16 cellular contexts compared by ENCODE assay signal in genomic region chr2:222315443-222316121, GRCh38. TPM values are rescaled to one million over a fixed set of nuclear protein-coding genes. Genes with fewer than 3 reads are reported as not detected.
DNase-seq lines count a peak whose midpoint lies in the region; ATAC-seq, FAIRE-seq and TF ChIP-seq lines count a peak whose summit lies in the region.
"Had no signal": no experiment of that assay in that cellular context is flagged by ENCODE, and none has a peak within 500 bp of the region (broad histone marks: within the 10 kb centered on the region; RNA-seq: fewer than 3 reads in every experiment).

No MANE protein-coding gene starts in this region.

- H2BK15ac ChIP-seq in H1 (ENCODE audit: low read length), result no peak overlapping the region

- H3K23ac ChIP-seq in H1 (ENCODE audit: insufficient read length), result no peak overlapping the region

- no peak overlapping the region for H3K4me3 Mint-ChIP-seq in MCF 10A (ENCODE audit: unreplicated experiment)
- H3K4me3 Mint-ChIP-seq in activated T-cell treated with anti-CD3 and anti-CD28 coated beads, Interleukin-2, amount 50 U/mL, for 24 hours, result no peak overlapping the region
- H3K4me3 Mint-ChIP-seq: brain had no signal

- H3K9ac ChIP-seq in Loucy (ENCODE audit: low read depth, low read length, poor library complexity, severe bottlenecking), result no peak overlapping the region
- no peak overlapping the region for H3K9ac ChIP-seq in H1 (replicated peaks in 1 of 4; ENCODE audit: extremely low read depth in 1 of 4, low read depth in 3 of 4, low read length in 3 of 4)

- H3K36me3 Mint-ChIP-seq in MCF 10A (ENCODE audit: insufficient read depth, unreplicated experiment), result no peaks in the 10 kb centered on the region
- no peaks in the 10 kb centered on the region for H3K36me3 Mint-ChIP-seq in activated T-cell treated with anti-CD3 and anti-CD28 coated beads, Interleukin-2, amount 50 U/mL, for 24 hours (ENCODE audit: low read depth)
- H3K36me3 Mint-ChIP-seq: brain had no signal

- peaks cover 17% of the 10 kb centered on the region for H3K23me2 ChIP-seq in H1 (ENCODE audit: low read depth, low read length)

- H3K9me3 ChIP-seq in breast epithelium, result peaks cover 0 to 4% of the 10 kb centered on the region in 2 donors
- no peaks in the 10 kb centered on the region for H3K9me3 ChIP-seq in Loucy (ENCODE audit: insufficient read depth, low read depth, low read length)
- H3K9me3 ChIP-seq in H1 (ENCODE audit: insufficient read depth in 2 of 2, low read depth in 1 of 2, low read length in 1 of 2), result no peaks in the 10 kb centered on the region
- H3K9me3 ChIP-seq: heart right ventricle, prostate gland, transverse colon had no signal

- H3K18ac ChIP-seq in H1 (ENCODE audit: extremely low read depth, low read length), result no peak overlapping the region

- H2BK5ac ChIP-seq in H1 (ENCODE audit: low read depth, low read length), result no peak overlapping the region

- H4K5ac ChIP-seq in H1 (ENCODE audit: insufficient read length, low read depth, low read length), result no peak overlapping the region

- no peaks in the 10 kb centered on the region for H3K36me3 ChIP-seq in breast epithelium
- H3K36me3 ChIP-seq in Loucy (ENCODE audit: insufficient read depth, low read length), result no peaks in the 10 kb centered on the region
- H3K36me3 ChIP-seq in H1 (ENCODE audit: control insufficient read depth in 2 of 4, insufficient read depth in 4 of 4, low read length in 3 of 4), result no peaks in the 10 kb centered on the region; a peak in 1 of 8 replicates
- H3K36me3 ChIP-seq: heart right ventricle, prostate gland, transverse colon had no signal

- no peaks in the 10 kb centered on the region for H3K79me1 ChIP-seq in H1 (ENCODE audit: low read depth, low read length)

- peaks cover 44% of the 10 kb centered on the region for H3K27me3 Mint-ChIP-seq in MCF 10A (ENCODE audit: insufficient read depth, unreplicated experiment)
- peaks cover 82% of the 10 kb centered on the region for H3K27me3 Mint-ChIP-seq in activated T-cell treated with anti-CD3 and anti-CD28 coated beads, Interleukin-2, amount 50 U/mL, for 24 hours

- H3K14ac ChIP-seq in H1 (ENCODE audit: insufficient read length), result no peak overlapping the region

- DNase-seq in MCF 10A (ENCODE audit: unreplicated experiment) (peak; percentile 14), breast epithelium (ENCODE audit: low spot score in 2 of 2) (no peak), H1 (ENCODE audit: low read depth in 1 of 2, low spot score in 2 of 2) (peak in 1 of 2 experiments; percentile 51)
- DNase-seq in stimulated activated CD4-positive, alpha-beta T cell treated with anti-CD3 and anti-CD28 coated beads, Interleukin-1b, Interleukin-23, amount 100 ng/mL, for 48 hours, result no peak
- DNase-seq in activated T-cell treated with anti-CD3 and anti-CD28 coated beads, Interleukin-2, amount 50 U/mL, for 24 hours, result no peak
- DNase-seq: heart right ventricle, NCI-H524, SHP77 treated with DMSO at 0.1 percent for 48 hours, transverse colon had no signal

- ATAC-seq in HG03280 (IDR thresholded peaks at IDR 0.05; ENCODE audit: unreplicated experiment) (no peak), HG02885 (IDR thresholded peaks at IDR 0.05; ENCODE audit: poor library complexity, unreplicated experiment) (no peak)
- ATAC-seq: heart right ventricle had no signal

- WGBS in H1 (ENCODE audit: extremely low coverage in 1 of 2, insufficient coverage in 1 of 2, insufficient read length in 1 of 2, insufficient replicate concordance in 2 of 2, low coverage in 1 of 2, low lambda C conversion rate in 2 of 2, missing lambda C conversion rate in 1 of 2), 2 experiments, result 28% methylated on average over 4 of the region's 4 CpGs; no CpG with 5 or more reads in 1 of the 2 experiments

- H4K8ac ChIP-seq in H1 (ENCODE audit: extremely low read depth, insufficient read depth, low read length), result no peak overlapping the region

- H3K4me2 ChIP-seq in Loucy (ENCODE audit: low read depth, low read length, poor library complexity, severe bottlenecking), result no peak overlapping the region
- no peak overlapping the region for H3K4me2 ChIP-seq in H1 (ENCODE audit: insufficient read depth in 1 of 2, low read depth in 2 of 2, low read length in 2 of 2)

- H3K27me3 ChIP-seq in breast epithelium (peaks cover 0 to 74% of the 10 kb centered on the region in 2 donors), Loucy (ENCODE audit: insufficient read depth, low read length, poor library complexity, severe bottlenecking) (no peaks in the 10 kb centered on the region), H1 (replicated peaks in 1 of 4; ENCODE audit: control insufficient read depth in 3 of 4, extremely low read depth in 1 of 4, insufficient read depth in 3 of 4, low read length in 3 of 4) (peaks cover 75 to 95% (median 84%) of the 10 kb centered on the region in 4 experiments)

- H3K56ac ChIP-seq in H1 (replicated peaks; ENCODE audit: insufficient read length, low read depth, low read length), result no peak overlapping the region

- intact Hi-C loops in MCF 10A (cut with micrococcal nuclease), result no loop called here
- intact Hi-C loops in breast epithelium (cut with DNase I; ENCODE audit: low total_unique reads), result no loop called here

- H2BK20ac ChIP-seq in H1 (ENCODE audit: low read length), result no peak overlapping the region

- no peaks in the 10 kb centered on the region for H3K79me2 ChIP-seq in Loucy (ENCODE audit: insufficient read depth, low read length)
- no peaks in the 10 kb centered on the region for H3K79me2 ChIP-seq in H1 (ENCODE audit: control insufficient read depth in 1 of 2, insufficient read depth in 2 of 2, low read length in 2 of 2)

- POLR2A ChIA-PET in MCF 10A (lab: Yijun Ruan, JAX), result no interaction called here
- POLR2A ChIA-PET in H1 (lab: Charles Lee; ENCODE audit: partially characterized antibody), result no interaction called here

- H2BK120ac ChIP-seq in H1 (replicated peaks; ENCODE audit: low read depth, low read length), result no peak overlapping the region

- no peaks in the 10 kb centered on the region for H3F3A ChIP-seq in Loucy (ENCODE audit: low read depth)

- TF ChIP-seq RAD21 in H1 (IDR thresholded peaks at IDR 0.05 in 1 of 2, conservative IDR thresholded peaks at IDR 0.05 in 1 of 2; ENCODE audit: low read depth in 2 of 2, low read length in 2 of 2), result peak; percentile 41 to 50; a peak in 3 of 4 replicates

- H2AFZ ChIP-seq in Loucy (ENCODE audit: low read length) (no peak overlapping the region), H1 (ENCODE audit: low read length) (no peak overlapping the region)

- H3K4me3 ChIP-seq in breast epithelium, result no peak overlapping the region
- H3K4me3 ChIP-seq in Loucy (ENCODE audit: low read length, poor library complexity, severe bottlenecking), result no peak overlapping the region
- no peak overlapping the region for H3K4me3 ChIP-seq in H1 (ENCODE audit: extremely low read depth in 1 of 4, insufficient read depth in 2 of 4, low read depth in 3 of 4, low read length in 4 of 4)
- H3K4me3 ChIP-seq: heart right ventricle, prostate gland, transverse colon had no signal

- BruUV-seq in MCF 10A (replicated peaks; lab: Mats Ljungman, UMichigan), result no TSS peak

- no peak overlapping the region for H2BK12ac ChIP-seq in H1 (ENCODE audit: low read depth, low read length)

- H3K27ac Mint-ChIP-seq in MCF 10A (ENCODE audit: low read depth, unreplicated experiment), result no peak overlapping the region
- H3K27ac Mint-ChIP-seq in activated T-cell treated with anti-CD3 and anti-CD28 coated beads, Interleukin-2, amount 50 U/mL, for 24 hours, result no peak overlapping the region
- H3K27ac Mint-ChIP-seq: brain had no signal

- H3K27ac ChIP-seq in breast epithelium (no peak overlapping the region), H1 (ENCODE audit: low read depth, low read length) (no peak overlapping the region)
- H3K27ac ChIP-seq: heart right ventricle, prostate gland, transverse colon had no signal

- H3K4me1 ChIP-seq in breast epithelium (no peaks in the 10 kb centered on the region), Loucy (ENCODE audit: insufficient read depth, low read length, poor library complexity, severe bottlenecking) (no peaks in the 10 kb centered on the region), H1 (replicated peaks in 1 of 4; ENCODE audit: control insufficient read depth in 3 of 4, insufficient read depth in 4 of 4, low read length in 3 of 4) (peaks cover 0 to 26% (median 8%) of the 10 kb centered on the region in 4 experiments; a peak in 6 of 7 replicates)

- H2AK5ac ChIP-seq in H1 (ENCODE audit: low read depth, low read length), result no peak overlapping the region

- no peaks in the 10 kb centered on the region for H3K9me2 ChIP-seq in Loucy (replicated peaks; ENCODE audit: low read depth, low read length)

- TF ChIP-seq POLR2A in breast epithelium (IDR thresholded peaks at IDR 0.05), result no peak
- no peak for TF ChIP-seq POLR2A in H1 (IDR thresholded peaks at IDR 0.05; ENCODE audit: control extremely low read depth in 1 of 2, low read depth in 2 of 2, low read length in 2 of 2)

- FAIRE-seq in H1 (lab: Jason Lieb, UNC), result no peak

- H4K20me1 ChIP-seq in Loucy (ENCODE audit: insufficient read depth, low read length, poor library complexity, severe bottlenecking) (no peaks in the 10 kb centered on the region), H1 (replicated peaks in 1 of 2; ENCODE audit: control insufficient read depth in 1 of 2, insufficient read depth in 2 of 2, low read length in 2 of 2) (peaks cover 10 to 14% of the 10 kb centered on the region in 2 experiments)

- TF ChIP-seq CTCF in MCF 10A (IDR thresholded peaks at IDR 0.05; ENCODE audit: unreplicated experiment), result no peak
- no peak for TF ChIP-seq CTCF in breast epithelium (IDR thresholded peaks at IDR 0.05)
- peak; percentile 61 for TF ChIP-seq CTCF in Loucy (conservative IDR thresholded peaks at IDR 0.05; ENCODE audit: low read length)
- TF ChIP-seq CTCF in H1 (IDR thresholded peaks at IDR 0.05; ENCODE audit: control extremely low read depth in 1 of 3, insufficient read depth in 1 of 3, low read depth in 1 of 3, low read length in 3 of 3), result peak in 2 of 3 experiments; percentile 23 to 33; a peak in 2 of 4 replicates

- TF ChIP-seq EP300 in H1 (IDR thresholded peaks at IDR 0.05; ENCODE audit: borderline replicate concordance in 1 of 2, low read depth in 2 of 2, low read length in 2 of 2), result no peak

- no peaks in the 10 kb centered on the region for H3K9me3 Mint-ChIP-seq in MCF 10A (ENCODE audit: unreplicated experiment)
- H3K9me3 Mint-ChIP-seq in activated T-cell treated with anti-CD3 and anti-CD28 coated beads, Interleukin-2, amount 50 U/mL, for 24 hours, result no peaks in the 10 kb centered on the region

- no peaks in the 10 kb centered on the region for H3K4me1 Mint-ChIP-seq in MCF 10A (ENCODE audit: insufficient read depth, unreplicated experiment)
- H3K4me1 Mint-ChIP-seq in activated T-cell treated with anti-CD3 and anti-CD28 coated beads, Interleukin-2, amount 50 U/mL, for 24 hours (ENCODE audit: low read depth), result peaks cover 15% of the 10 kb centered on the region

- CTCF ChIA-PET in MCF 10A (lab: Yijun Ruan, JAX), result interaction anchor here (0.9 to 1.1 kb wide), 2 partner anchors 246 to 279 kb away, joined by 3 to 5 read pairs; no protein-coding TSS in a partner anchor
- CTCF ChIA-PET in H1 (lab: Charles Lee; ENCODE audit: partially characterized antibody), result interaction anchor here (0.7 kb wide), 1 partner anchor 130 kb away, joined by 3 read pairs; no protein-coding TSS in a partner anchor

- no peak overlapping the region for H4K91ac ChIP-seq in H1 (replicated peaks; ENCODE audit: insufficient read length, low read length)

- no peak overlapping the region for H3K4ac ChIP-seq in H1 (replicated peaks; ENCODE audit: insufficient read length, low read depth, low read length)

RNA-seq across cellular contexts. Expression of gene PAX3, which starts 16.8 kb away (rescaled TPM):
- total RNA-seq in MCF 10A (2022) (not detected in 2 replicates), breast epithelium (1 to 10 TPM in 2 of 3 donors, under 1 TPM in 1; 0.29 to 2.9 (median 2.3) TPM)
- total RNA-seq in H1 (2021; fragmentation: NEBNext Ultra II Directional; extraction: Animal tissue kit (Norgen Biotek cat#: 25700)), result not detected in 2 replicates
- polyA plus RNA-seq in H1 (2011; rRNA removed), result 0.33 and 0.35 TPM in 2 replicates
- polyA plus RNA-seq in H1 (2011; cell fraction: cytosol; rRNA removed), result 0.13 TPM
- 1.0 TPM for polyA plus RNA-seq in H1 (2011; cell fraction: nucleus; rRNA removed)
- 0.18 to 0.59 TPM (median 0.23 TPM) in 4 replicates for polyA plus RNA-seq in H1 (2012, experiment 1 of 2)
- polyA plus RNA-seq in H1 (2012, experiment 2 of 2), result 0.13 TPM
- not detected for polyA plus RNA-seq in H1 (2013, experiment 1 of 2)
- not detected for polyA plus RNA-seq in H1 (2013, experiment 2 of 2)
- polyA minus RNA-seq in H1 (2011; rRNA and poly(A)+ RNA removed), result 0.69 TPM in 1 of 2 replicates, not detected in the other
- polyA minus RNA-seq in H1 (2011; cell fraction: cytosol; rRNA and poly(A)+ RNA removed), result not detected
- polyA minus RNA-seq in H1 (2011; cell fraction: nucleus; rRNA and poly(A)+ RNA removed), result not detected
- total RNA-seq: activated CD8-positive, alpha-beta memory T cell treated with anti-CD3 and anti-CD28 coated beads for 36 hours; heart right ventricle; HT1080; prostate gland; transverse colon had no signal

Comparison
In these comparisons a context has a peak if more than half of its experiments do, and no peak if none do; other contexts are left out.
1. CTCF ChIP-seq: peak in Loucy (single experiment) and H1 (2 of 3); none in MCF 10A (single experiment) and breast epithelium (0 of 3).